In the genomic region with DNA sequence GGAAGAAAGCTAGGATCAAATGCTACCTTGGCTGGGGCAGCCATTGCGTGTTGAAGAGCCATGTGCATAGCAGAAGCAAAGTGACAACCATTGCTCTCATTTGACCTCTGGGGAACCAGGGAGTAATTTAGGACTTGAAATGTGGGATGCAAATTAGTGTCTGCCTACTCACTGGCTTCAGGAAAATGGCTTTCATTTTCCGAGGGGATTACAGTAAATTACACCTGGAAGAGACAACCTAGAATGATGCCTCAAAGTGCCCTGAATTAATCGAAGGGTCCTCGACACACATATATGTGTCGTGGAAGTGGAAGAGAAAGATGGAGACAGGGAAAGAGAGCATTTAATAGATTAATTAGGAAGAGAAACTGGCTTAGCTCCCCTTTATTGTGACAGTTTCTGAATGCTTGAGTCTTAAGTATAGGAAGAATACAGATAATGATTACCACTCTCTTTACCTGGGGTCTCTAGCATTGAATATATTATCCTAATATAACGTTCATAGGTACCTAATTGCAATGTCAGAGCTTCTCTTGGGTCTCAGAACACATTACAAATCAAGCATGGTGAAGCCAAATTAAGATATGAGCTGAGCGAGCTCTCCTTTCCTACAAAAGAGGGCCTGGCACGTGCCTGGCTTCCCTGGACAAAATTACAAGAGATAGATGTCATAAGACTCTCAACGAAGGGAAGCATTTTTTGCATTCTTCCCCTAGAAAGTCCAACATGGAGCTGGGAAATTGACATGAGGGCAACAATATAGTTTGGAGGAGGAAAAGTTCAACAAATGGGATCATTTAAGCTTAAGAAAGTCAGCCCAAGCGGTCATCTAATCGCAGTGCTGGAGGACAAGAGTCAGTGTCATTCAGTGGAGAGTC, we compare ENCODE assay signal across 1 cellular context.
TF ChIP-seq lines count a peak whose summit lies in the region.

No MANE protein-coding gene starts in this region.

TF ChIP-seq in H1, 55 proteins besides CTCF, POLR2A, EP300 and RAD21:
- TF ChIP-seq CBX8 (IDR thresholded peaks at IDR 0.05; ENCODE audit: borderline replicate concordance, low read depth, low read length) (no peak), JUN (IDR thresholded peaks at IDR 0.05; ENCODE audit: low read depth, low read length) (no peak), TCF12 (IDR thresholded peaks at IDR 0.05; ENCODE audit: low read depth, low read length) (no peak), PHF8 (conservative IDR thresholded peaks at IDR 0.05; ENCODE audit: low read depth, low read length) (no peak), TAF7 (optimal IDR thresholded peaks at IDR 0.05; ENCODE audit: borderline replicate concordance, low read depth, low read length) (no peak), SP2 (IDR thresholded peaks at IDR 0.05; ENCODE audit: low read length) (no peak), BCL11A (IDR thresholded peaks at IDR 0.05; ENCODE audit: low read depth in 2 of 2, low read length in 2 of 2) (no peak), SP4 (IDR thresholded peaks at IDR 0.05; ENCODE audit: low read length) (no peak), CHD1 (IDR thresholded peaks at IDR 0.05; ENCODE audit: low read depth, low read length) (no peak), SRF (IDR thresholded peaks at IDR 0.05; ENCODE audit: low read depth, low read length) (no peak), SIRT6 (IDR thresholded peaks at IDR 0.05; ENCODE audit: low read length) (no peak), ZNF274 (IDR thresholded peaks at IDR 0.05; ENCODE audit: borderline replicate concordance, extremely low read depth, low read length) (no peak), POU5F1 (IDR thresholded peaks at IDR 0.05; ENCODE audit: low read depth, low read length) (no peak), NRF1 (IDR thresholded peaks at IDR 0.05; ENCODE audit: low read depth, low read length) (no peak), CBX5 (IDR thresholded peaks at IDR 0.05; ENCODE audit: low read depth, low read length) (no peak), BACH1 (IDR thresholded peaks at IDR 0.05; ENCODE audit: low read length) (no peak), RNF2 (IDR thresholded peaks at IDR 0.05; ENCODE audit: borderline replicate concordance, low read depth, low read length, missing control alignments, poor library complexity, severe bottlenecking) (no peak), EGR1 (IDR thresholded peaks at IDR 0.05; ENCODE audit: borderline replicate concordance, low read depth, low read length) (no peak)
- TF ChIP-seq, protein P1, sequence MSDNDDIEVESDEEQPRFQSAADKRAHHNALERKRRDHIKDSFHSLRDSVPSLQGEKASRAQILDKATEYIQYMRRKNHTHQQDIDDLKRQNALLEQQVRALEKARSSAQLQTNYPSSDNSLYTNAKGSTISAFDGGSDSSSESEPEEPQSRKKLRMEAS (IDR thresholded peaks at IDR 0.05) = no peak
